Comparison of ENCODE assay signal across 8 cellular contexts in genomic region chr1:21508580-21509350, GRCh38. TPM values are rescaled to one million over a fixed set of nuclear protein-coding genes. Genes with fewer than 3 reads are reported as not detected.
A peak's percentile ranks its signal among the peaks of the same experiment; 100 is the strongest.
DNase-seq lines count a peak whose midpoint lies in the region; TF ChIP-seq lines count a peak whose summit lies in the region.

No MANE protein-coding gene starts in this region.

- no peaks in the 10 kb centered on the region for H3K9me3 ChIP-seq in iPS-18a (ENCODE audit: control insufficient read depth, low read depth, low read length)

- DNase-seq in HT-29 (ENCODE audit: low spot score) (peak; percentile 4), T-helper 1 cell (peak; percentile 21 to 51 (median 37)), astrocyte of the cerebellum (ENCODE audit: low read depth) (no peak), A172 (ENCODE audit: low spot score) (no peak), GF-D8 (lab: John Stamatoyannopoulos, UW) (no peak)
- DNase-seq in stimulated activated CD4-positive, alpha-beta T cell treated with anti-CD3 and anti-CD28 coated beads, Interleukin-12 subunit alpha, Interleukin-12 subunit beta, amount 100 ng/mL, for 24 hours (ENCODE audit: low read depth in 2 of 2) = peak; percentile 24 to 65

- H3K4me1 ChIP-seq in iPS-18a (ENCODE audit: control insufficient read depth, low read depth, low read length) = peaks cover 21% of the 10 kb centered on the region

- H3K9ac ChIP-seq in iPS-18a (ENCODE audit: low read length) = no peak overlapping the region

- TF ChIP-seq CTCF in C4-2B (conservative IDR thresholded peaks at IDR 0.05) = peak; percentile 65
- peak; percentile 41 for TF ChIP-seq CTCF in astrocyte of the cerebellum (IDR thresholded peaks at IDR 0.05; ENCODE audit: low read depth, low read length, missing control alignments)

- peaks cover 4% of the 10 kb centered on the region for H3K36me3 ChIP-seq in iPS-18a (ENCODE audit: control insufficient read depth, low read depth, low read length)

- peak overlapping the region; percentile 35 for H3K4me3 ChIP-seq in astrocyte of the cerebellum (ENCODE audit: low read depth, low read length)
- H3K4me3 ChIP-seq in iPS-18a (ENCODE audit: low read length) = peak overlapping the region; percentile 83

- in situ Hi-C loops in astrocyte of the cerebellum (cut with HindIII; ENCODE audit: low sequenced_read_pairs) = no loop called here

- H3K27ac ChIP-seq in C4-2B (no peak overlapping the region), iPS-18a (ENCODE audit: low read length) (no peak overlapping the region)

- peaks cover 15% of the 10 kb centered on the region for H3K27me3 ChIP-seq in iPS-18a (ENCODE audit: control insufficient read depth, insufficient read depth, low read length)

RNA-seq across cellular contexts. Expression of gene ALPL, which starts 0.5 kb away (rescaled TPM):
- total RNA-seq in HT-29 (2014; rRNA removed; shearing (Covaris generic)) = not detected in 2 replicates
- 0.19 TPM in 1 of 2 replicates, not detected in the other for total RNA-seq in A172 (2014; rRNA removed; shearing (Covaris generic))

Comparison
In these comparisons a context has a peak if more than half of its experiments do, and no peak if none do; other contexts are left out.
1. DNase-seq: peak in HT-29 (single experiment), T-helper 1 cell (5 of 5) and stimulated activated CD4-positive, alpha-beta T cell treated with anti-CD3 and anti-CD28 coated beads, Interleukin-12 subunit alpha, Interleukin-12 subunit beta, amount 100 ng/mL, for 24 hours (2 of 2); none in astrocyte of the cerebellum (single experiment), A172 (single experiment) and GF-D8 (single experiment).